ENCODE assay signal across 1 cellular context in the genomic region with DNA sequence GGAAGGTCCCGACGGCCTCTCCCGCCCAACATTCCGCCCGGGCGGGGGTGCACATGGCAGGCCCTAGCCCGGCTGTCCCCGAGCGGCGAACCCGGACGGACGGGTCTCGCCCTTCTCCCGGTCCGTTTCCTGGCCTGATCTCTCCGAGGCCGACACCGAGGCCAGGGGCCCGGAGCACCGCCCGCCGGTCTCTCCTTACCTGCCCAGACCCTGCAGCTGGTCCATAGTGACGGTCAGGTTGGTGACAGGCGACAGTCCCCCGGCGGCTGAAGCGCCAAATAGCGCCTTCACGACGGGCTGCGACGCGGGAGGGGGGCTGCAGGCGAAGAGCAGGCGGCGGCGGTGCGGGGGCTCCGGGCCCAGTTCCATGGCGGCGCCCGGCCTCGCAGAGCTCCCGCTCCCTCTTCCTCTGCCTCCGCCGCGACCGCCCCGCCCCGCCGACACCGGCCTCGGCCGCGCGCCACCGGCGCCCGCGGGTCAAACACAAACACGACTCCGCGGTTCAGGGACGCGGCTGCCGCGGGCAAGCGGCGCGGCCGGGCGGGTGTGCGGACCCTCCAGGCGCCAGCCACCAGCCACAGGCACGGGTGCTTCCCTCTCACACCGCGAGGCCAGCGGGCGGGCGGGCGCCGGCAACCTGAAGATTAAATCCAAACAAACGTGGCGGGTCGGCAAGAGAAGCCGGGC.
TF ChIP-seq lines count a peak whose summit lies in the region.

No MANE protein-coding gene starts in this region.

TF ChIP-seq in endothelial cell of umbilical vein, 7 proteins besides CTCF, POLR2A, EP300 and RAD21 (continued from another document):
- TF ChIP-seq POLR2AphosphoS5 (IDR thresholded peaks at IDR 0.05; ENCODE audit: insufficient read depth, low read depth, low read length): peak; percentile 7
